ENCODE assay signal across 1 cellular context in genomic region chr3:190644766-190645165, GRCh38.
TF ChIP-seq lines count a peak whose summit lies in the region.

No MANE protein-coding gene starts in this region.

TF ChIP-seq in H1, 55 proteins besides CTCF, POLR2A, EP300 and RAD21:
- no peak for TF ChIP-seq NANOG (IDR thresholded peaks at IDR 0.05; ENCODE audit: insufficient read depth, low read depth, low read length, poor library complexity, severe bottlenecking)
- no peak for TF ChIP-seq GTF2F1 (IDR thresholded peaks at IDR 0.05; ENCODE audit: borderline replicate concordance, low read depth, low read length)
- TF ChIP-seq RBBP5 (IDR thresholded peaks at IDR 0.05; ENCODE audit: borderline replicate concordance, low read depth, low read length) = no peak
- TF ChIP-seq RNF2 (IDR thresholded peaks at IDR 0.05; ENCODE audit: borderline replicate concordance, low read depth, low read length, missing control alignments, poor library complexity, severe bottlenecking) = no peak
- no peak for TF ChIP-seq SIN3A (conservative IDR thresholded peaks at IDR 0.05 in 1 of 2, IDR thresholded peaks at IDR 0.05 in 1 of 2; ENCODE audit: low read depth in 1 of 2, low read length in 2 of 2)
- no peak for TF ChIP-seq SP1 (IDR thresholded peaks at IDR 0.05; ENCODE audit: low read depth, low read length)
- no peak for TF ChIP-seq BCL11A (IDR thresholded peaks at IDR 0.05; ENCODE audit: low read depth in 2 of 2, low read length in 2 of 2)
- no peak for TF ChIP-seq ASH2L (IDR thresholded peaks at IDR 0.05; ENCODE audit: low read length)
- no peak for TF ChIP-seq EZH2 (IDR thresholded peaks at IDR 0.05; ENCODE audit: low read depth, low read length, severe bottlenecking)
- no peak for TF ChIP-seq TCF12 (IDR thresholded peaks at IDR 0.05; ENCODE audit: low read depth, low read length)
- no peak for TF ChIP-seq BACH1 (IDR thresholded peaks at IDR 0.05; ENCODE audit: low read length)
- TF ChIP-seq TAF1 (IDR thresholded peaks at IDR 0.05; ENCODE audit: low read depth, low read length) = no peak
- TF ChIP-seq CBX5 (IDR thresholded peaks at IDR 0.05; ENCODE audit: low read depth, low read length) = no peak
- TF ChIP-seq MAFK (IDR thresholded peaks at IDR 0.05; ENCODE audit: low read depth, low read length) = no peak
- no peak for TF ChIP-seq RFX5 (IDR thresholded peaks at IDR 0.05; ENCODE audit: borderline replicate concordance, low read depth, low read length)
- TF ChIP-seq E2F6 (IDR thresholded peaks at IDR 0.05) = no peak
- TF ChIP-seq ZNF274 (IDR thresholded peaks at IDR 0.05; ENCODE audit: borderline replicate concordance, extremely low read depth, low read length) = no peak
- TF ChIP-seq TEAD4 (IDR thresholded peaks at IDR 0.05; ENCODE audit: low read depth, low read length) = no peak
- no peak for TF ChIP-seq MAX (IDR thresholded peaks at IDR 0.05)
